Comparison of ENCODE assay signal across 8 cellular contexts in the genomic region with DNA sequence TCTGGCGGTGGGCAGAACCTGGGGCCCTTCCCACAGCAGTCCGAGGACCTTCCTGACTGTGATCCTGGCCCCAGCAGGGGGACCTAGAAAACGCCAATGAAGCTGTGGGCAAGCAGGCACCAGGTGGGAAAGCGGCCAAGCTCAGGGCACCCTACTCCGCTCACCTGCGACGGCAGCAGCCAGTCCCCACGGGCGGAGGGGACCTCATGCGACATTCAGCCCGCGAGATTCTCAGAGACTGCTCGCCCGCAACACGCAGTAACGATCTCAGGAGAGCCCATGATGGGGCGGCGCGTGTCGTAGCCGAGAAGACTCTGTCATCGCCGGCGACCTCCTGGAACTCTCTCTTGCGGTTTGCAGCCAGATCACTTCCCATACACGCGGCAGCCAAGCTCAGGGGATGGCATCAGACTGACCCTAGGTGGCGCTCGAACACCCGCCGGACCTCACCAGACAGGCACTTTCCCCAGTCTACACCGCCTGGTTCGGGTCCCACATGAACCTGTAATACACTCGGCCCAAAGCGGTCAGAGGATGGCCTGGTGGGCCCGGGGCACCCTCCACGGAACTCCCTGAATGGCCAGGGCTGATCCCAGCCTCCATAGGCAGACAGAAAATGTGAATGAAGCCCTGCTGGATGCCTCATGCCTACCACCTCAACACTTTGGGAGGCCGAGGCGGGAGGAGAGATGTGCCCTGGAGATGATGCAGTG. TPM values are rescaled to one million over a fixed set of nuclear protein-coding genes. Genes with fewer than 3 reads are reported as not detected.
DNase-seq lines count a peak whose midpoint lies in the region; ATAC-seq and TF ChIP-seq lines count a peak whose summit lies in the region.

No MANE protein-coding gene starts in this region.

- 12 to 18% methylated on average over 5 to 15 of the region's 39 CpGs for WGBS in transverse colon (ENCODE audit: low coverage in 1 of 2), 2 donors

- TF ChIP-seq CTCF in GM10266 (IDR thresholded peaks at IDR 0.05; ENCODE audit: control insufficient read depth, insufficient read depth, low read depth, missing control alignments) (peak; percentile 84), SU-DHL-6 (IDR thresholded peaks at IDR 0.05; ENCODE audit: insufficient read depth, low read length, poor library complexity, severe bottlenecking) (peak; percentile 78), transverse colon (IDR thresholded peaks at IDR 0.05) (peak; percentile 71 to 81 (median 76))

- H3K27me3 Mint-ChIP-seq in activated naive CD8-positive, alpha-beta T cell treated with anti-CD3 and anti-CD28 coated beads, Interleukin-2, amount 10 ng/mL, durations not matched to agents 7 days and 5 days: no peaks in the 10 kb centered on the region

- H3K4me3 ChIP-seq in Karpas-422 (ENCODE audit: low read length) (no peak overlapping the region), SU-DHL-6 (ENCODE audit: insufficient read depth, low read length, poor library complexity, severe bottlenecking) (no peak overlapping the region), transverse colon (peak overlapping the region in 2 of 4 donors; percentile 10 to 15)

- H3K79me2 ChIP-seq in Karpas-422 (ENCODE audit: low read length) (no peaks in the 10 kb centered on the region), SU-DHL-6 (ENCODE audit: insufficient read depth, low read length) (no peaks in the 10 kb centered on the region)

- H3K4me3 Mint-ChIP-seq in activated naive CD8-positive, alpha-beta T cell treated with anti-CD3 and anti-CD28 coated beads, Interleukin-2, amount 10 ng/mL, durations not matched to agents 7 days and 5 days: peak overlapping the region; percentile 67

- peaks cover 10% of the 10 kb centered on the region for H3K4me1 Mint-ChIP-seq in activated naive CD8-positive, alpha-beta T cell treated with anti-CD3 and anti-CD28 coated beads, Interleukin-2, amount 10 ng/mL, durations not matched to agents 7 days and 5 days

- POLR2A ChIA-PET in activated naive CD8-positive, alpha-beta T cell treated with anti-CD3 and anti-CD28 coated beads, Interleukin-2, amount 10 ng/mL, durations not matched to agents 7 days and 5 days (lab: Charles Lee): interaction anchor here (0.6 to 2.0 kb wide), 9 partner anchors 9 to 94 kb away, joined by 3 to 12 read pairs (median 3); a partner anchor contains a TSS

- TF ChIP-seq POLR2A in transverse colon (IDR thresholded peaks at IDR 0.05): no peak

- in situ Hi-C loops in transverse colon (cut with MboI; ENCODE audit: low pct_ligation_motif_present in 1 of 4, low pct_unique_long_range_greater_than_20kb in 1 of 4, low sequenced_read_pairs in 3 of 4): no loop called here

- intact Hi-C loops in left cardiac atrium (cut with DNase I) (no loop called here), posterior vena cava (cut with DNase I) (no loop called here), transverse colon (cut with DNase I; ENCODE audit: low total_unique reads) (no loop called here)

- peak; percentile 88 for DNase-seq in GM10266 (ENCODE audit: extremely low spot score)
- peak; percentile 83 for DNase-seq in Karpas-422
- peak; percentile 85 for DNase-seq in activated naive CD8-positive, alpha-beta T cell treated with anti-CD3 and anti-CD28 coated beads, Interleukin-2, amount 10 ng/mL, durations not matched to agents 7 days and 5 days
- DNase-seq in left cardiac atrium: peak; percentile 89
- peak; percentile 95 for DNase-seq in posterior vena cava (ENCODE audit: low spot score)
- peak; percentile 87 for DNase-seq in transverse colon
- DNase-seq in A172 (ENCODE audit: low spot score): no peak

- H3K27ac ChIP-seq in Karpas-422 (ENCODE audit: low read length) (no peak overlapping the region), SU-DHL-6 (ENCODE audit: low read depth, low read length) (no peak overlapping the region), transverse colon (no peak overlapping the region)

- H3K9ac ChIP-seq in Karpas-422 (ENCODE audit: low read length) (no peak overlapping the region), SU-DHL-6 (ENCODE audit: low read length) (peak overlapping the region; percentile 44)

- H3K27ac Mint-ChIP-seq in activated naive CD8-positive, alpha-beta T cell treated with anti-CD3 and anti-CD28 coated beads, Interleukin-2, amount 10 ng/mL, durations not matched to agents 7 days and 5 days: peak overlapping the region; percentile 84

- H3K9me3 Mint-ChIP-seq in activated naive CD8-positive, alpha-beta T cell treated with anti-CD3 and anti-CD28 coated beads, Interleukin-2, amount 10 ng/mL, durations not matched to agents 7 days and 5 days: no peaks in the 10 kb centered on the region

- no peak for TF ChIP-seq EP300 in transverse colon (IDR thresholded peaks at IDR 0.05; ENCODE audit: low read depth)

- H3K27me3 ChIP-seq in Karpas-422 (ENCODE audit: low read length): no peaks in the 10 kb centered on the region
- no peaks in the 10 kb centered on the region for H3K27me3 ChIP-seq in SU-DHL-6 (ENCODE audit: low read length)
- H3K27me3 ChIP-seq in transverse colon: no peaks in the 10 kb centered on the region

- H3F3A ChIP-seq in SU-DHL-6 (ENCODE audit: insufficient read depth): 0 out of 2 replicates have a peak, but pooled peaks cover 6% of the 10 kb centered on the region

- H3K9me2 ChIP-seq in Karpas-422 (replicated peaks; ENCODE audit: insufficient read depth, low read length): no peaks in the 10 kb centered on the region
- no peaks in the 10 kb centered on the region for H3K9me2 ChIP-seq in SU-DHL-6 (replicated peaks; ENCODE audit: insufficient read depth, low read length)

- ATAC-seq in activated naive CD8-positive, alpha-beta T cell treated with anti-CD3 and anti-CD28 coated beads, Interleukin-2, amount 10 ng/mL, durations not matched to agents 7 days and 5 days (ENCODE audit: low read depth): peak; percentile 95
- peak; percentile 92 to 94 for ATAC-seq in left cardiac atrium

- H4K20me1 ChIP-seq in Karpas-422 (ENCODE audit: insufficient read depth, low read depth, low read length) (no peaks in the 10 kb centered on the region), SU-DHL-6 (ENCODE audit: low read depth, low read length) (no peaks in the 10 kb centered on the region)

- H3K4me2 ChIP-seq in Karpas-422 (ENCODE audit: low read depth, low read length, poor library complexity, severe bottlenecking) (no peak overlapping the region), SU-DHL-6 (ENCODE audit: low read depth, low read length, poor library complexity, severe bottlenecking) (peak overlapping the region; percentile 46)

- H2AFZ ChIP-seq in Karpas-422 (ENCODE audit: low read length) (no peak overlapping the region), SU-DHL-6 (ENCODE audit: low read depth, low read length, severe bottlenecking) (peak overlapping the region; percentile 85)

- 0 out of 2 replicates have a peak, but pooled peaks cover 4% of the 10 kb centered on the region for H3K36me3 ChIP-seq in Karpas-422 (ENCODE audit: insufficient read depth, low read length)
- H3K36me3 ChIP-seq in SU-DHL-6 (ENCODE audit: low read length): no peaks in the 10 kb centered on the region
- no peaks in the 10 kb centered on the region for H3K36me3 ChIP-seq in transverse colon

- peaks cover 16% of the 10 kb centered on the region for H3K36me3 Mint-ChIP-seq in activated naive CD8-positive, alpha-beta T cell treated with anti-CD3 and anti-CD28 coated beads, Interleukin-2, amount 10 ng/mL, durations not matched to agents 7 days and 5 days

- no peaks in the 10 kb centered on the region for H3K4me1 ChIP-seq in Karpas-422 (ENCODE audit: low read length)
- H3K4me1 ChIP-seq in transverse colon: peaks cover 0 to 6% (median 5%) of the 10 kb centered on the region in 4 donors

- H3K9me3 ChIP-seq in Karpas-422 (ENCODE audit: low read length) (no peaks in the 10 kb centered on the region), SU-DHL-6 (ENCODE audit: insufficient read depth, low read length) (no peaks in the 10 kb centered on the region), transverse colon (no peaks in the 10 kb centered on the region)

RNA-seq across cellular contexts. Expression of a gene that starts 26.5 kb away (rescaled TPM):
- total RNA-seq in Karpas-422 (2014; rRNA removed; shearing (Covaris generic); ENCODE audit: low replicate concordance): 77.2 and 94.3 TPM in 2 replicates
- total RNA-seq in activated naive CD8-positive, alpha-beta T cell treated with anti-CD3 and anti-CD28 coated beads, Interleukin-2, amount 10 ng/mL, durations not matched to agents 7 days and 5 days: 100 to 1,000 TPM; 108 to 115 TPM
- 10 to 100 TPM; 42.1 to 55.8 TPM for total RNA-seq in left cardiac atrium
- 10 to 100 TPM; 57.2 to 95.8 TPM for total RNA-seq in posterior vena cava
- total RNA-seq in transverse colon: 100 to 1,000 TPM in 1 of 4 donors, 10 to 100 TPM in 3; 52.4 to 272 (median 70.1) TPM
- 45.7 and 65.6 TPM in 2 replicates for total RNA-seq in A172 (2014; rRNA removed; shearing (Covaris generic))

RNA-seq across cellular contexts. Expression of a gene that starts 26.6 kb away (rescaled TPM):
- 13.3 and 16.5 TPM in 2 replicates for total RNA-seq in Karpas-422 (2014; rRNA removed; shearing (Covaris generic); ENCODE audit: low replicate concordance)
- 10 to 100 TPM; 18.2 to 21.1 TPM for total RNA-seq in activated naive CD8-positive, alpha-beta T cell treated with anti-CD3 and anti-CD28 coated beads, Interleukin-2, amount 10 ng/mL, durations not matched to agents 7 days and 5 days
- total RNA-seq in left cardiac atrium (1 to 10 TPM; 7.8 to 8.0 TPM), posterior vena cava (1 to 10 TPM; 6.7 to 6.9 TPM), transverse colon (10 to 100 TPM in 1 of 4 donors, 1 to 10 TPM in 2, not detected in 1; 7.6 to 36.3 (median 9.4) TPM)
- 14.9 and 15.1 TPM in 2 replicates for total RNA-seq in A172 (2014; rRNA removed; shearing (Covaris generic))

RNA-seq across cellular contexts. Expression of a gene that starts 29.3 kb away (rescaled TPM):
- total RNA-seq in Karpas-422 (2014; rRNA removed; shearing (Covaris generic); ENCODE audit: low replicate concordance): 14.4 and 21.4 TPM in 2 replicates
- total RNA-seq in activated naive CD8-positive, alpha-beta T cell treated with anti-CD3 and anti-CD28 coated beads, Interleukin-2, amount 10 ng/mL, durations not matched to agents 7 days and 5 days: 10 to 100 TPM; 37.1 to 42.7 TPM
- total RNA-seq in left cardiac atrium: 10 to 100 TPM; 18.9 to 21.5 TPM
- 10 to 100 TPM; 26.8 to 28.5 TPM for total RNA-seq in posterior vena cava
- 10 to 100 TPM; 17.5 to 83.0 (median 24.9) TPM for total RNA-seq in transverse colon
- 10.5 and 29.2 TPM in 2 replicates for total RNA-seq in A172 (2014; rRNA removed; shearing (Covaris generic))

RNA-seq across cellular contexts. Expression of a gene that starts 29.4 kb away (rescaled TPM):
- 13.2 and 14.2 TPM in 2 replicates for total RNA-seq in Karpas-422 (2014; rRNA removed; shearing (Covaris generic); ENCODE audit: low replicate concordance)
- total RNA-seq in activated naive CD8-positive, alpha-beta T cell treated with anti-CD3 and anti-CD28 coated beads, Interleukin-2, amount 10 ng/mL, durations not matched to agents 7 days and 5 days: 10 to 100 TPM; 14.9 to 17.4 TPM
- total RNA-seq in left cardiac atrium (1 to 10 TPM; 4.1 to 4.4 TPM), posterior vena cava (1 to 10 TPM; 5.4 to 6.3 TPM), transverse colon (10 to 100 TPM in 2 of 4 donors, 1 to 10 TPM in 2; 6.7 to 54.9 (median 10.8) TPM)
- total RNA-seq in A172 (2014; rRNA removed; shearing (Covaris generic)): 4.7 and 6.9 TPM in 2 replicates

RNA-seq across cellular contexts. Expression of a gene that starts 41.6 kb away (rescaled TPM):
- 62.2 and 90.8 TPM in 2 replicates for total RNA-seq in Karpas-422 (2014; rRNA removed; shearing (Covaris generic); ENCODE audit: low replicate concordance)
- total RNA-seq in activated naive CD8-positive, alpha-beta T cell treated with anti-CD3 and anti-CD28 coated beads, Interleukin-2, amount 10 ng/mL, durations not matched to agents 7 days and 5 days: 100 to 1,000 TPM; 148 to 149 TPM
- total RNA-seq in left cardiac atrium: 10 to 100 TPM; 38.4 to 51.9 TPM
- total RNA-seq in posterior vena cava: 10 to 100 TPM; 47.2 to 52.6 TPM
- total RNA-seq in transverse colon: 100 to 1,000 TPM; 117 to 139 (median 128) TPM
- 132 and 170 TPM in 2 replicates for total RNA-seq in A172 (2014; rRNA removed; shearing (Covaris generic))
